In genomic region chr1:220918285-220918951, GRCh38 we compare ENCODE assay signal across 1 cellular context.
TF ChIP-seq lines count a peak whose summit lies in the region.

No MANE protein-coding gene starts in this region.

TF ChIP-seq in HepG2, 621 proteins besides CTCF, POLR2A, EP300 and RAD21 (continued from another document):
- TF ChIP-seq ZNF280D (CRISPR knock-in tag; IDR thresholded peaks at IDR 0.05) (no peak), ZBTB39 (CRISPR knock-in tag; IDR thresholded peaks at IDR 0.05) (no peak), ZFAT (CRISPR knock-in tag; conservative IDR thresholded peaks at IDR 0.05) (no peak), ZSCAN25 (CRISPR knock-in tag; IDR thresholded peaks at IDR 0.05) (no peak), ZHX2 (IDR thresholded peaks at IDR 0.05; ENCODE audit: low read depth) (no peak), ZHX2 (CRISPR knock-in tag; IDR thresholded peaks at IDR 0.05; ENCODE audit: borderline replicate concordance) (no peak), ZFP36L2 (CRISPR knock-in tag; IDR thresholded peaks at IDR 0.05) (no peak), ARNT2 (CRISPR knock-in tag; IDR thresholded peaks at IDR 0.05; ENCODE audit: low read depth) (no peak), FOXA1 (IDR thresholded peaks at IDR 0.05) (0 out of 2 replicates have a peak, but pooled peaks have one; percentile 26), FOXA1 (CRISPR knock-in tag; IDR thresholded peaks at IDR 0.05) (peak; percentile 74), YY1 (IDR thresholded peaks at IDR 0.05; ENCODE audit: insufficient read depth, insufficient replicate concordance, low read depth, low read length) (no peak), DRAP1 (CRISPR knock-in tag; IDR thresholded peaks at IDR 0.05) (no peak), GATA4 (IDR thresholded peaks at IDR 0.05; ENCODE audit: borderline replicate concordance, low read depth) (no peak), ZSCAN21 (CRISPR knock-in tag; IDR thresholded peaks at IDR 0.05; ENCODE audit: borderline replicate concordance) (no peak), LBX2 (CRISPR knock-in tag; IDR thresholded peaks at IDR 0.05; ENCODE audit: borderline replicate concordance) (no peak), ZNF20 (CRISPR knock-in tag; IDR thresholded peaks at IDR 0.05) (no peak), NRL (CRISPR knock-in tag; IDR thresholded peaks at IDR 0.05; ENCODE audit: borderline replicate concordance) (no peak), ZNF317 (CRISPR knock-in tag; IDR thresholded peaks at IDR 0.05) (no peak), FOXA3 (CRISPR knock-in tag; IDR thresholded peaks at IDR 0.05) (peak; percentile 87), CREBL2 (CRISPR knock-in tag; IDR thresholded peaks at IDR 0.05; ENCODE audit: borderline replicate concordance) (no peak), BCL3 (CRISPR knock-in tag; IDR thresholded peaks at IDR 0.05) (no peak), MAFG (CRISPR knock-in tag; IDR thresholded peaks at IDR 0.05) (no peak), TARDBP (CRISPR knock-in tag; IDR thresholded peaks at IDR 0.05) (no peak), BATF2 (CRISPR knock-in tag; IDR thresholded peaks at IDR 0.05) (no peak), ZNF773 (CRISPR knock-in tag; IDR thresholded peaks at IDR 0.05; ENCODE audit: borderline replicate concordance) (no peak), PAX8 (CRISPR knock-in tag; IDR thresholded peaks at IDR 0.05; ENCODE audit: borderline replicate concordance) (no peak), ZNF546 (CRISPR knock-in tag; conservative IDR thresholded peaks at IDR 0.05) (no peak), ZSCAN30 (CRISPR knock-in tag; IDR thresholded peaks at IDR 0.05) (no peak), ZC3H4 (CRISPR knock-in tag; IDR thresholded peaks at IDR 0.05; ENCODE audit: borderline replicate concordance) (no peak), PHF8 (CRISPR knock-in tag; IDR thresholded peaks at IDR 0.05) (no peak), CEBPG (CRISPR knock-in tag; IDR thresholded peaks at IDR 0.05) (no peak), TFDP2 (CRISPR knock-in tag; IDR thresholded peaks at IDR 0.05) (no peak), ZNF597 (CRISPR knock-in tag; IDR thresholded peaks at IDR 0.05) (no peak), ZNF253 (CRISPR knock-in tag; IDR thresholded peaks at IDR 0.05; ENCODE audit: borderline replicate concordance) (no peak), ATF3 (CRISPR knock-in tag; IDR thresholded peaks at IDR 0.05) (no peak), ZFP91 (CRISPR knock-in tag; IDR thresholded peaks at IDR 0.05; ENCODE audit: borderline replicate concordance) (no peak), IKZF1 (IDR thresholded peaks at IDR 0.05) (no peak), ZNF607 (CRISPR knock-in tag; IDR thresholded peaks at IDR 0.05; ENCODE audit: borderline replicate concordance) (no peak), GATAD2A (CRISPR knock-in tag; IDR thresholded peaks at IDR 0.05) (peak; percentile 34; the same call in 1 of the 2 replicates), ZNF329 (CRISPR knock-in tag; IDR thresholded peaks at IDR 0.05; ENCODE audit: low read depth) (no peak)
TF ChIP-seq in HepG2: peak in this region for 22.
